In the genomic region with DNA sequence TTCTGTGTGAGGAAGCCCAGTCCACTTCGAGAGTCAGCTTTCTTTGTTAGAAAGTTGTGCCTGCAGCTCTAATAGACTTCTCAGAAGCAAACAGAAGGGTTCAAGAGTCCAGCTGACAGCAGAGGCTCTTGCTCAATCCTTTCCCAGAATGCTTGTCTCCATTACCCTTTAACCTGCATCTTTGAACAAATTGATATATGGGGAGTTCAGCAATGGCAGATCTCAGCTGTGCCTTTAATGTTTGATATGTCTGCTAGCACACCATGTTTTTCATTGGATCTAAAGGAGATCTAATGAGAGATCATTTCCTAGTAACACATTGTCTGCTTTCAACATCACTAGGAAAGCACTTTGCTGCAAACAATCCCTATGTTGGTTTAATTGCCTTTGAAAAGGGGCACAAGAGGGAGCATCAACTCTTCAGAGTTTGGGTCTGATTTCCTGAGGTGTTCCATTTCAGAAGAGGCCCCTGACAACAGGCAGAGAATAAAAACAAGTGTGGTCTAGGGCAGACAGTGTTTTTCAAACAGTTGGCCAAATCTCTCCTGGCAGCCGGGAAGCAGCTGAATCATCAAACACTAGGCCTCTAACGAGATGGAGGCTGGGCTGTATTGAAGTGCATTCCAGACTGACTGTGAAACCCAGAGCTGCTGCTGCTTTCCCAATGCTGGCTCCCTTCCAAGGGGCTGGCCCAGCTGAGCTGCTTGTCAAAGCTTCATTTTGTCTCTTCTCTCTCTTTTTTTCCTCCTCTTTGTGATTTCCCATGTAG, we compare ENCODE assay signal across 8 cellular contexts. TPM values are rescaled to one million over a fixed set of nuclear protein-coding genes. Genes with fewer than 3 reads are reported as not detected.
DNase-seq lines count a peak whose midpoint lies in the region; ATAC-seq, FAIRE-seq and TF ChIP-seq lines count a peak whose summit lies in the region.

No MANE protein-coding gene starts in this region.

- peak; percentile 86 for ATAC-seq in esophagus mucosa
- ATAC-seq in GM21619 (IDR thresholded peaks at IDR 0.05; ENCODE audit: unreplicated experiment) = no peak

- intact Hi-C loops in vagina (cut with DNase I) = no loop called here

- H3K9me3 ChIP-seq in vagina = no peaks in the 10 kb centered on the region

- no peak for TF ChIP-seq CTCF in vagina (IDR thresholded peaks at IDR 0.05)

- FAIRE-seq in HTR-8/SVneo (lab: Jason Lieb, UNC) (no peak), RCC 7860 (lab: Jason Lieb, UNC) (peak; percentile 92)

- H3K4me1 ChIP-seq in vagina = no peaks in the 10 kb centered on the region

- H3K36me3 ChIP-seq in vagina = no peaks in the 10 kb centered on the region

- DNase-seq in HTR-8/SVneo (ENCODE audit: insufficient read length, low spot score) = peak; percentile 44
- peak; percentile 86 for DNase-seq in RCC 7860 (ENCODE audit: low spot score)
- peak; percentile 31 for DNase-seq in middle frontal gyrus (ENCODE audit: extremely low spot score, low spot score)
- peak in 1 of 2 donors; percentile 89 for DNase-seq in vagina (ENCODE audit: extremely low spot score in 2 of 2)
- DNase-seq in central memory CD4-positive, alpha-beta T cell = no peak
- DNase-seq in CD1c-positive myeloid dendritic cell (ENCODE audit: extremely low spot score) = no peak

- no peaks in the 10 kb centered on the region for H3K27me3 ChIP-seq in vagina

- H3K27ac ChIP-seq in vagina = peak overlapping the region; percentile 42

- TF ChIP-seq POLR2A in vagina (IDR thresholded peaks at IDR 0.05) = no peak

- no peak overlapping the region for H3K4me3 ChIP-seq in vagina

RNA-seq across cellular contexts. Expression of a gene that starts 55.6 kb away (rescaled TPM):
- total RNA-seq in esophagus mucosa = not detected
- not detected for total RNA-seq in vagina

Comparison
In these comparisons a context has a peak if more than half of its experiments do, and no peak if none do; other contexts are left out.
1. DNase-seq: peak in HTR-8/SVneo (single experiment), RCC 7860 (single experiment) and middle frontal gyrus (single experiment); none in central memory CD4-positive, alpha-beta T cell (single experiment) and CD1c-positive myeloid dendritic cell (single experiment).